Comparison of ENCODE assay signal across 8 cellular contexts in the genomic region with DNA sequence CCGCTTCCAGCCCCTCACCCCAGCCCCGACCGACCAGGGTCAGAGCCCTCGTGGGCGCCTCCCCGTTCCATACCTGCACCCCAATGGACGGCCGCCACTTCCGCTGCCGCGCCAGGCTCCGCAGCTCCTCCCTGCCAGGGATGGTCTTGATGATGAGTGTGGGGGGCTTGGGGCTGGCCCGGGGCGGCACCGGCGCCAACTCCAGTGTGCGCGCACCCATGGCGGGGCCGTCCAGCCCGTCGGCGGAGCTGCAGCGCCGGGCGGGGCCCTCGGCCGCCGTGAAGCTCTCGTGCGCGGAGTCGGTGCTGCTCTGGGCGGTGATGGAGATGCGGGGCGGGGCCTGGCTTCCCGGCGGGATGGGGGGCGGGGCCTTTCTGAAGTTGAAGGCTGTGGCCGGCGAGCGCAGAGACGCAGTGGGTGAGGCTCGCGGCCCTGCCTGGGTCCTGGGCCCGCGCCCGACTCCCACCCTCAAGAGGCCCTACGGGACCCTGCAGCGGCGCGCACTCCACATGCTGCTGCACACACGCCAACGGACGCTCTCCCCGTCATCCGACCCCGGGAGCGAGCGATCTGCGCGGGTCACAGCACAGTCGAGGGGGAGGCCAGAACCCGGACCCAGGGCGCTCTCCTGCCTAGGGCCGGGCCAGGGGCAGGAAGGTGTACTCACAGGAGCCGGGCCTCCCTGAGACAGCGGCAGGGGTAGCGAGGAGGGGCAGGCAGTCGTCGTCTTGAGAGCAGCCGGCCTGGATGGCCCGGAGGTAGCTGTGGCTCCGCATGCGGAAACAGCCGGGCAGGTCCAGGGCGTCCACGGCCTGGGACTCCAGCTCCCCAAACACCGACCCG. TPM values are rescaled to one million over a fixed set of nuclear protein-coding genes. Genes with fewer than 3 reads are reported as not detected.
A peak's percentile ranks its signal among the peaks of the same experiment; 100 is the strongest.
DNase-seq lines count a peak whose midpoint lies in the region; ATAC-seq, FAIRE-seq and TF ChIP-seq lines count a peak whose summit lies in the region.

No MANE protein-coding gene starts in this region.

- intact Hi-C loops in activated B cell treated with CpG ODN at 0.5 μM for 24 hours (cut with micrococcal nuclease), result no loop called here

- TF ChIP-seq POLR2A in suprapubic skin (IDR thresholded peaks at IDR 0.05), result no peak
- TF ChIP-seq POLR2A in H54 (IDR thresholded peaks at IDR 0.05; ENCODE audit: low read depth, low read length), result no peak

- CTCF ChIA-PET in activated B cell treated with CpG ODN at 0.5 μM for 24 hours (lab: Charles Lee), result no interaction called here

- no peaks in the 10 kb centered on the region for H3K9me3 Mint-ChIP-seq in activated B cell treated with CpG ODN at 0.5 μM for 24 hours
- peaks cover 0 to 5% (median 0%) of the 10 kb centered on the region in 7 donors for H3K9me3 Mint-ChIP-seq in naive B cell

- peaks cover 2% of the 10 kb centered on the region for H3K36me3 Mint-ChIP-seq in activated B cell treated with CpG ODN at 0.5 μM for 24 hours (ENCODE audit: low read depth)
- peaks cover 5 to 23% of the 10 kb centered on the region in 2 donors for H3K36me3 Mint-ChIP-seq in naive B cell

- no peaks in the 10 kb centered on the region for H3K36me3 ChIP-seq in suprapubic skin

- no peak for TF ChIP-seq EP300 in suprapubic skin (IDR thresholded peaks at IDR 0.05)

- H3K27me3 Mint-ChIP-seq in activated B cell treated with CpG ODN at 0.5 μM for 24 hours, result peaks cover 31% of the 10 kb centered on the region
- H3K27me3 Mint-ChIP-seq in naive B cell, result peaks cover 17 to 37% (median 34%) of the 10 kb centered on the region in 3 donors

- H3K27ac ChIP-seq in suprapubic skin, result no peak overlapping the region

- peak; percentile 52 for DNase-seq in DMS153 treated with DMSO at 0.1 percent for 48 hours (lab: John Stamatoyannopoulos, UW; ENCODE audit: unreplicated experiment)
- DNase-seq in activated B cell treated with CpG ODN at 0.5 μM for 24 hours, result peak; percentile 50
- peak; percentile 27 for DNase-seq in dermis blood vessel endothelial cell
- no peak for DNase-seq in naive B cell
- DNase-seq in suprapubic skin (ENCODE audit: low spot score in 2 of 2), result no peak
- DNase-seq in H54 (ENCODE audit: insufficient read length, low spot score), result no peak
- no peak for DNase-seq in cerebellar cortex (ENCODE audit: low spot score)
- DNase-seq in A172 (ENCODE audit: low spot score), result no peak

- H3K4me3 ChIP-seq in suprapubic skin, result peak overlapping the region; percentile 23

- H3K4me1 ChIP-seq in suprapubic skin, result peaks cover 9% of the 10 kb centered on the region

- POLR2A ChIA-PET in activated B cell treated with CpG ODN at 0.5 μM for 24 hours (lab: Charles Lee), result interaction anchor here (0.6 to 2.0 kb wide), 6 partner anchors 19 to 847 kb away, joined by 3 to 9 read pairs (median 6); a partner anchor contains a TSS

- H3K4me3 Mint-ChIP-seq in activated B cell treated with CpG ODN at 0.5 μM for 24 hours (peak overlapping the region; percentile 74), naive B cell (peak overlapping the region; percentile 41 to 81 (median 78))

- FAIRE-seq in H54 (lab: Jason Lieb, UNC), result no peak

- TF ChIP-seq CTCF in activated B cell treated with CpG ODN at 0.5 μM for 24 hours (IDR thresholded peaks at IDR 0.05) (no peak), suprapubic skin (IDR thresholded peaks at IDR 0.05) (no peak)

- 41% methylated on average over 11 of the region's 80 CpGs for WGBS in suprapubic skin

- H3K27me3 ChIP-seq in suprapubic skin, result peaks cover 35% of the 10 kb centered on the region

- no peak overlapping the region for H3K27ac Mint-ChIP-seq in activated B cell treated with CpG ODN at 0.5 μM for 24 hours
- peak overlapping the region in 1 of 6 donors; percentile 69 for H3K27ac Mint-ChIP-seq in naive B cell

- ATAC-seq in activated B cell treated with CpG ODN at 0.5 μM for 24 hours (ENCODE audit: low read depth) (peak; percentile 83), naive B cell (ENCODE audit: low read depth in 2 of 2) (peak; percentile 71 to 77)

- H3K9me3 ChIP-seq in suprapubic skin, result no peaks in the 10 kb centered on the region

- H3K4me1 Mint-ChIP-seq in activated B cell treated with CpG ODN at 0.5 μM for 24 hours (peaks cover 5% of the 10 kb centered on the region), naive B cell (peaks cover 6 to 18% (median 16%) of the 10 kb centered on the region in 3 donors)

RNA-seq across cellular contexts. Expression of a gene that starts 26.1 kb away (rescaled TPM):
- total RNA-seq in activated B cell treated with CpG ODN at 0.5 μM for 24 hours (45.9 and 46.3 TPM in 2 replicates), dermis blood vessel endothelial cell (49.2 and 71.1 TPM in 2 replicates), suprapubic skin (10 to 100 TPM; 17.1 to 38.1 (median 31.5) TPM)
- polyA plus RNA-seq in naive B cell (ENCODE audit: low read depth in 6 of 6), result 100 to 1,000 TPM in 1 of 6 donors, 10 to 100 TPM in 5; 66.8 to 124 (median 73.1) TPM
- total RNA-seq in A172 (2014; rRNA removed; shearing (Covaris generic)), result 31.1 and 31.5 TPM in 2 replicates

RNA-seq across cellular contexts. Expression of a gene that starts 43.8 kb away (rescaled TPM):
- total RNA-seq in activated B cell treated with CpG ODN at 0.5 μM for 24 hours (3.9 and 6.0 TPM in 2 replicates), dermis blood vessel endothelial cell (under 0.01 TPM in 1 of 2 replicates, not detected in the other), suprapubic skin (under 1 TPM in 1 of 4 donors, not detected in 3; 0.55 TPM)
- polyA plus RNA-seq in naive B cell (ENCODE audit: low read depth in 6 of 6), result 1 to 10 TPM in 1 of 6 donors, under 1 TPM in 4, not detected in 1; 0.25 to 1.4 (median 0.41) TPM
- total RNA-seq in A172 (2014; rRNA removed; shearing (Covaris generic)), result 0.72 TPM in 1 of 2 replicates, not detected in the other

Comparison
In these comparisons a context has a peak if more than half of its experiments do, and no peak if none do; other contexts are left out.
1. DNase-seq: peak in DMS153 treated with DMSO at 0.1 percent for 48 hours (single experiment), activated B cell treated with CpG ODN at 0.5 μM for 24 hours (single experiment) and dermis blood vessel endothelial cell (single experiment); none in naive B cell (single experiment), suprapubic skin (0 of 2), H54 (single experiment), cerebellar cortex (single experiment) and A172 (single experiment).